In the genomic region with DNA sequence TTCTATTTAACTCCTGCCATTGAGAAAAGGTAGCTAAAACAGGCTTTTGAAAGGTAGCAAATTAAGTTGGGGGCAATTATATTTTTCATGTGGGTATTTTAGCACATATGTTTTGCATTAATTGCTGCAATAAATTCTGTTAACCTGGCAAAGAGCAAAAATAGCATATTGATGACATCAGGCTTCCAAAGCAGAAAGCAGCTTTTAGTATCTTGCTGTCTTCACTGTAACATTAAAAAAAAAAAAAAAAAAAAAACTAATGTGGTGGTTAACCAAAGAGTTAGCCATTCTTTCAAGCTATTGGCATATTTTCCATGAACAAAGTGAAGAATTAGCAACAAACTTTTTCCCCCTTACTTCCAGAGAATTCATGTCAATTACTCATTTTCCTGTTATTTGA, we compare ENCODE assay signal across 23 cellular contexts. TPM values are rescaled to one million over a fixed set of nuclear protein-coding genes. Genes with fewer than 3 reads are reported as not detected.
A peak's percentile ranks its signal among the peaks of the same experiment; 100 is the strongest.
DNase-seq lines count a peak whose midpoint lies in the region; ATAC-seq and TF ChIP-seq lines count a peak whose summit lies in the region.
"Had no signal": no experiment of that assay in that cellular context is flagged by ENCODE, and none has a peak within 500 bp of the region (broad histone marks: within the 10 kb centered on the region; RNA-seq: fewer than 3 reads in every experiment).

No MANE protein-coding gene starts in this region.

- H3K27me3 ChIP-seq in A673 (replicated peaks; ENCODE audit: insufficient read depth, low read depth, low read length, poor library complexity) (no peaks in the 10 kb centered on the region), fibroblast of lung (ENCODE audit: control insufficient read depth, insufficient read depth, low read length) (no peaks in the 10 kb centered on the region), left lung (peaks cover 0 to 42% of the 10 kb centered on the region in 2 donors)
- no peaks in the 10 kb centered on the region for H3K27me3 ChIP-seq in BLaER1 treated with 17β-estradiol and CSF1 and Interleukin-3, amounts not matched to agents 10 nM and 100 nM

- H3K36me3 ChIP-seq in A673 (ENCODE audit: insufficient read depth, low read length, poor library complexity, severe bottlenecking) (no peaks in the 10 kb centered on the region), SK-N-MC (ENCODE audit: insufficient read depth, low read length) (0 out of 2 replicates have a peak, but pooled peaks cover 15% of the 10 kb centered on the region), fibroblast of lung (ENCODE audit: control insufficient read depth, insufficient read depth, low read length) (no peaks in the 10 kb centered on the region), left lung (no peaks in the 10 kb centered on the region)
- H3K36me3 ChIP-seq in BLaER1 treated with 17β-estradiol and CSF1 and Interleukin-3, amounts not matched to agents 10 nM and 100 nM = peaks cover 0 to 9% (median 0%) of the 10 kb centered on the region in 11 experiments; a peak in 6 of 22 replicates
- H3K36me3 ChIP-seq: BE2C had no signal

- intact Hi-C loops in A673 (cut with micrococcal nuclease; ENCODE audit: unreplicated experiment) = loop anchor here (5.0 to 10.0 kb wide), 3 partner anchors 108 to 976 kb away; no protein-coding TSS in a partner anchor
- intact Hi-C loops in left lung (cut with DNase I) = no loop called here

- no peak for DNase-seq in A673 (ENCODE audit: low spot score)
- no peak for DNase-seq in SK-N-MC (ENCODE audit: low read depth, low spot score)
- peak; percentile 14 to 69 for DNase-seq in fibroblast of lung (ENCODE audit: low read depth in 2 of 2)
- no peak for DNase-seq in NOMO-1 treated with dmso at 0.1 percent for 144 hours (lab: John Stamatoyannopoulos, UW; ENCODE audit: unreplicated experiment)
- no peak for DNase-seq in NCI-H1092 (lab: John Stamatoyannopoulos, UW)
- DNase-seq in left lung = no peak
- DNase-seq: BE2C; Caco-2; CD4-positive, alpha-beta memory T cell; GOT3; HCEC 1CT; MV-4-11; NCI-H1694 treated with DMSO at 0.1 percent for 48 hours; NCI-H2081 treated with DMSO at 0.1 percent for 48 hours; NCI-H2171 treated with DMSO at 0.1 percent for 48 hours; NCI-H524 treated with DMSO at 0.1 percent for 48 hours; PC-3; Right ventricle myocardium superior had no signal

- H3K4me3 ChIP-seq in A673 (ENCODE audit: low read depth, low read length, poor library complexity, severe bottlenecking) = no peak overlapping the region
- peak overlapping the region in 2 of 10 experiments; percentile 11 to 79; a peak in 3 of 20 replicates for H3K4me3 ChIP-seq in BLaER1 treated with 17β-estradiol and CSF1 and Interleukin-3, amounts not matched to agents 10 nM and 100 nM
- H3K4me3 ChIP-seq in SK-N-MC = peak overlapping the region; percentile 81
- no peak overlapping the region for H3K4me3 ChIP-seq in fibroblast of lung (replicated peaks in 1 of 4; ENCODE audit: control extremely low read depth in 1 of 4, insufficient read depth in 1 of 4, low read depth in 3 of 4, low read length in 4 of 4)
- no peak overlapping the region for H3K4me3 ChIP-seq in left lung

- no peak overlapping the region for H2AFZ ChIP-seq in fibroblast of lung (ENCODE audit: low read length)

- peak overlapping the region; percentile 31 to 97 (median 92); a peak in 20 of 22 replicates for H3K4me2 ChIP-seq in BLaER1 treated with 17β-estradiol and CSF1 and Interleukin-3, amounts not matched to agents 10 nM and 100 nM
- no peak overlapping the region for H3K4me2 ChIP-seq in fibroblast of lung (ENCODE audit: extremely low read depth, insufficient read depth, low read length)

- peaks cover 0 to 23% (median 4%) of the 10 kb centered on the region in 11 experiments; a peak in 9 of 22 replicates for H4K20me1 ChIP-seq in BLaER1 treated with 17β-estradiol and CSF1 and Interleukin-3, amounts not matched to agents 10 nM and 100 nM
- H4K20me1 ChIP-seq in fibroblast of lung (ENCODE audit: control insufficient read depth, extremely low read depth, insufficient read depth, low read length) = no peaks in the 10 kb centered on the region

- H3K27ac ChIP-seq in A673 (ENCODE audit: low read depth, low read length, poor library complexity, severe bottlenecking) (peak overlapping the region; percentile 31), SK-N-MC (peak overlapping the region; percentile 95), fibroblast of lung (ENCODE audit: insufficient read depth, low read length) (no peak overlapping the region), left lung (no peak overlapping the region)
- peak overlapping the region in 10 of 11 experiments; percentile 32 to 94 (median 89); a peak in 14 of 22 replicates for H3K27ac ChIP-seq in BLaER1 treated with 17β-estradiol and CSF1 and Interleukin-3, amounts not matched to agents 10 nM and 100 nM

- no peaks in the 10 kb centered on the region for H3K9me3 ChIP-seq in A673 (ENCODE audit: low read depth, low read length, poor library complexity, severe bottlenecking)
- H3K9me3 ChIP-seq in BLaER1 treated with 17β-estradiol and CSF1 and Interleukin-3, amounts not matched to agents 10 nM and 100 nM (replicated peaks in 1 of 11) = no peaks in the 10 kb centered on the region
- H3K9me3 ChIP-seq in SK-N-MC (ENCODE audit: low read depth, low read length) = no peaks in the 10 kb centered on the region
- H3K9me3 ChIP-seq in fibroblast of lung (ENCODE audit: control insufficient read depth, insufficient read depth, low read depth, low read length) = no peaks in the 10 kb centered on the region
- H3K9me3 ChIP-seq in left lung = no peaks in the 10 kb centered on the region
- H3K9me3 ChIP-seq: BE2C, Caco-2 had no signal

- H3K79me2 ChIP-seq in fibroblast of lung (ENCODE audit: control insufficient read depth, insufficient read depth, low read length) = no peaks in the 10 kb centered on the region

- CTCF ChIA-PET in A673 (lab: Charles Lee) = interaction anchor here (0.7 kb wide), 1 partner anchor 123 kb away, joined by 16 read pairs; no protein-coding TSS in a partner anchor

- ATAC-seq in HG02610 (IDR thresholded peaks at IDR 0.05; ENCODE audit: unreplicated experiment) (no peak), left lung (no peak)
- ATAC-seq: PC-3 had no signal

- H3K4me1 ChIP-seq in A673 (ENCODE audit: insufficient read depth, low read length, poor library complexity, severe bottlenecking) = peaks cover 65% of the 10 kb centered on the region
- H3K4me1 ChIP-seq in BLaER1 treated with 17β-estradiol and CSF1 and Interleukin-3, amounts not matched to agents 10 nM and 100 nM = peaks cover 35 to 63% (median 48%) of the 10 kb centered on the region in 10 experiments
- H3K4me1 ChIP-seq in fibroblast of lung (ENCODE audit: control insufficient read depth, extremely low read depth, insufficient read depth, low read length) = peaks cover 2% of the 10 kb centered on the region
- H3K4me1 ChIP-seq in left lung = peaks cover 0 to 6% of the 10 kb centered on the region in 2 donors
- H3K4me1 ChIP-seq: BE2C, Caco-2 had no signal

- POLR2A ChIA-PET in A673 (lab: Charles Lee; ENCODE audit: low non-redundant PET) = interaction anchor here (0.6 kb wide), 1 partner anchor 527 kb away, joined by 13 read pairs; no protein-coding TSS in a partner anchor

- TF ChIP-seq CTCF in A673 (conservative IDR thresholded peaks at IDR 0.05; ENCODE audit: low read depth, low read length) (no peak), fibroblast of lung (conservative IDR thresholded peaks at IDR 0.05 in 1 of 2, IDR thresholded peaks at IDR 0.05 in 1 of 2; ENCODE audit: low read depth in 1 of 2, low read length in 2 of 2) (no peak), left lung (IDR thresholded peaks at IDR 0.05) (no peak)

- peak overlapping the region in 8 of 11 experiments; percentile 5 to 87 (median 68); a peak in 8 of 22 replicates for H3K9ac ChIP-seq in BLaER1 treated with 17β-estradiol and CSF1 and Interleukin-3, amounts not matched to agents 10 nM and 100 nM
- peak overlapping the region; percentile 69 for H3K9ac ChIP-seq in SK-N-MC (ENCODE audit: insufficient read length)
- H3K9ac ChIP-seq in fibroblast of lung (ENCODE audit: insufficient read depth, low read length) = no peak overlapping the region

- BruUV-seq in A673 (replicated peaks; lab: Mats Ljungman, UMichigan) = no TSS peak

RNA-seq across cellular contexts. Expression of a gene that starts 9.1 kb away (rescaled TPM):
- total RNA-seq in A673 (2021) (21.5 and 25.7 TPM in 2 replicates), fibroblast of lung (0.26 and 0.99 TPM in 2 replicates), left lung (1 to 10 TPM; 1.9 to 6.2 TPM)
- 0.09 and 0.23 TPM in 2 replicates for polyA plus RNA-seq in fibroblast of lung
- polyA plus RNA-seq in fibroblast of lung (2012) = 0.07 and 0.12 TPM in 2 replicates
- 0.59 TPM in 1 of 2 replicates, not detected in the other for polyA minus RNA-seq in fibroblast of lung (ENCODE audit: low replicate concordance)
- total RNA-seq: A172; Caco-2; CD4-positive, alpha-beta memory T cell; Daoy had no signal
- polyA plus RNA-seq: CD4-positive, alpha-beta memory T cell; IgD-negative memory B cell had no signal

Comparison
In these comparisons a context has a peak if more than half of its experiments do, and no peak if none do; other contexts are left out.
1. DNase-seq: peak in fibroblast of lung (2 of 2); none in A673 (single experiment), SK-N-MC (single experiment), NOMO-1 treated with dmso at 0.1 percent for 144 hours (single experiment), NCI-H1092 (single experiment) and left lung (0 of 2).
2. H3K27ac ChIP-seq: peak in A673 (single experiment), BLaER1 treated with 17β-estradiol and CSF1 and Interleukin-3, amounts not matched to agents 10 nM and 100 nM (10 of 11) and SK-N-MC (single experiment); none in fibroblast of lung (single experiment) and left lung (0 of 2).